33 cellular contexts compared by ENCODE assay signal in genomic region chr11:118749429-118749828, GRCh38. TPM values are rescaled to one million over a fixed set of nuclear protein-coding genes. Genes with fewer than 3 reads are reported as not detected.
A peak's percentile ranks its signal among the peaks of the same experiment; 100 is the strongest.
DNase-seq lines count a peak whose midpoint lies in the region; ATAC-seq, FAIRE-seq and TF ChIP-seq lines count a peak whose summit lies in the region.
"Had no signal": no experiment of that assay in that cellular context is flagged by ENCODE, and none has a peak within 500 bp of the region (broad histone marks: within the 10 kb centered on the region; RNA-seq: fewer than 3 reads in every experiment).

No MANE protein-coding gene starts in this region.

- TF ChIP-seq POLR2A in K562 (conservative IDR thresholded peaks at IDR 0.05) (no peak; the same call in 1 of the 2 replicates), thyroid gland (IDR thresholded peaks at IDR 0.05) (no peak)

- H3K79me2 ChIP-seq in K562 (ENCODE audit: control insufficient read depth, insufficient read depth, low read length), result no peaks in the 10 kb centered on the region

- in situ Hi-C loops in K562 (cut with MboI), result no loop called here

- no peaks in the 10 kb centered on the region for H3K9me3 Mint-ChIP-seq in activated CD8-positive, alpha-beta T cell treated with anti-CD3 and anti-CD28 coated beads for 36 hours
- no peaks in the 10 kb centered on the region for H3K9me3 Mint-ChIP-seq in activated CD8-positive, alpha-beta T cell treated with anti-CD3 and anti-CD28 coated beads, Interleukin-2, amount 10 ng/mL, durations not matched to agents 7 days and 5 days (ENCODE audit: insufficient read depth)
- H3K9me3 Mint-ChIP-seq in immature natural killer cell, result no peaks in the 10 kb centered on the region
- H3K9me3 Mint-ChIP-seq: activated T-helper 2 cell treated with anti-CD3 and anti-CD28 coated beads, Interferon-gamma antibody, Interleukin-2, Interleukin-4, amounts not matched to agents 10 μg/mL and 5 μg/mL and 100 μg/mL, durations not matched to agents 14 hours and 24 hours and 36 hours; neural crest cell; T-cell had no signal

- no peak for DNase-seq in activated CD8-positive, alpha-beta T cell treated with anti-CD3 and anti-CD28 coated beads for 36 hours
- no peak for DNase-seq in activated CD8-positive, alpha-beta T cell treated with anti-CD3 and anti-CD28 coated beads, Interleukin-2, amount 10 ng/mL, durations not matched to agents 7 days and 5 days
- DNase-seq in K562 (ENCODE audit: extremely low read depth in 1 of 4, low spot score in 3 of 4), result no peak
- DNase-seq in immature natural killer cell, result no peak
- peak; percentile 75 to 77 for DNase-seq in thyroid gland
- no peak for DNase-seq in activated gamma-delta T cell (lab: John Stamatoyannopoulos, UW)
- DNase-seq: activated CD4-positive, alpha-beta T cell treated with anti-CD3 and anti-CD28 coated beads for 36 hours; AML-193; amniotic stem cell; central memory CD4-positive, alpha-beta T cell; dorsolateral prefrontal cortex; erythroblast; foreskin keratinocyte; hypothalamus; MV-4-11; NCI-H1694 treated with DMSO at 0.1 percent for 48 hours; NCI-H82; OCI-M1; psoas muscle; SIG-M5; stimulated activated CD4-positive, alpha-beta T cell treated with anti-CD3 and anti-CD28 coated beads, Interleukin-2, amount 100 ng/mL, for 48 hours; stimulated activated naive CD8-positive, alpha-beta T cell treated with anti-CD3 and anti-CD28 coated beads, Interleukin-15, Interleukin-2, amounts not matched to agents 100 U/mL and 50 U/mL, for 24 hours; T-cell had no signal

- CTCF ChIA-PET in activated CD8-positive, alpha-beta T cell treated with anti-CD3 and anti-CD28 coated beads for 36 hours (lab: Charles Lee), result interaction anchor here (1.1 kb wide), 1 partner anchor 10 kb away, joined by 3 read pairs; no protein-coding TSS in a partner anchor
- CTCF ChIA-PET in activated CD8-positive, alpha-beta T cell treated with anti-CD3 and anti-CD28 coated beads, Interleukin-2, amount 10 ng/mL, durations not matched to agents 7 days and 5 days (lab: Charles Lee), result interaction anchor here (1.2 to 2.7 kb wide), 3 partner anchors 21 to 146 kb away, joined by 3 to 15 read pairs (median 4); no protein-coding TSS in a partner anchor
- CTCF ChIA-PET in K562 (lab: Yijun Ruan, JAX; ENCODE audit: low intra/inter-chr PET ratio), result no interaction called here

- no peak for TF ChIP-seq CTCF in activated CD8-positive, alpha-beta T cell treated with anti-CD3 and anti-CD28 coated beads for 36 hours (IDR thresholded peaks at IDR 0.05)
- TF ChIP-seq CTCF in K562 (IDR thresholded peaks at IDR 0.05 in 2 of 3, conservative IDR thresholded peaks at IDR 0.05 in 1 of 3; ENCODE audit: insufficient read depth in 2 of 3, low read depth in 1 of 3, low read length in 3 of 3) (no peak), thyroid gland (IDR thresholded peaks at IDR 0.05) (no peak)

- no peaks in the 10 kb centered on the region for H3K27me3 Mint-ChIP-seq in activated CD8-positive, alpha-beta T cell treated with anti-CD3 and anti-CD28 coated beads for 36 hours
- no peaks in the 10 kb centered on the region for H3K27me3 Mint-ChIP-seq in activated CD8-positive, alpha-beta T cell treated with anti-CD3 and anti-CD28 coated beads, Interleukin-2, amount 10 ng/mL, durations not matched to agents 7 days and 5 days (ENCODE audit: low read depth)
- peaks cover 0 to 14% (median 5%) of the 10 kb centered on the region in 3 donors for H3K27me3 Mint-ChIP-seq in immature natural killer cell (ENCODE audit: low read depth in 3 of 3)
- H3K27me3 Mint-ChIP-seq: activated CD4-positive, alpha-beta T cell treated with anti-CD3 and anti-CD28 coated beads for 36 hours; T-cell had no signal

- BruUV-seq in K562 (replicated peaks; lab: Mats Ljungman, UMichigan), result no TSS peak

- 0 out of 5 replicates have a peak, but pooled peaks cover 0 to 3% of the 10 kb centered on the region in 2 experiments for H3K4me1 ChIP-seq in K562 (replicated peaks in 1 of 2; ENCODE audit: control insufficient read depth in 2 of 2, insufficient read depth in 2 of 2, low read length in 2 of 2)
- H3K4me1 ChIP-seq in thyroid gland, result peaks cover 10 to 18% of the 10 kb centered on the region in 2 donors
- H3K4me1 ChIP-seq: foreskin keratinocyte, psoas muscle had no signal

- no peaks in the 10 kb centered on the region for H3K9me1 ChIP-seq in K562 (ENCODE audit: control insufficient read depth, insufficient read depth, low read length)

- no peak overlapping the region for H3K4me3 Mint-ChIP-seq in activated CD8-positive, alpha-beta T cell treated with anti-CD3 and anti-CD28 coated beads for 36 hours
- H3K4me3 Mint-ChIP-seq in activated CD8-positive, alpha-beta T cell treated with anti-CD3 and anti-CD28 coated beads, Interleukin-2, amount 10 ng/mL, durations not matched to agents 7 days and 5 days, result no peak overlapping the region
- no peak overlapping the region for H3K4me3 Mint-ChIP-seq in immature natural killer cell
- H3K4me3 Mint-ChIP-seq: activated CD4-positive, alpha-beta T cell treated with anti-CD3 and anti-CD28 coated beads for 36 hours; neural crest cell; T-cell had no signal

- no peak overlapping the region for H3K27ac ChIP-seq in K562 (ENCODE audit: extremely low read depth, low read depth, low read length)
- H3K27ac ChIP-seq in thyroid gland, result peak overlapping the region; percentile 67 to 76 (median 68)
- H3K27ac ChIP-seq: 22Rv1, foreskin keratinocyte, KMS-11, psoas muscle had no signal

- H3K4me2 ChIP-seq in K562 (ENCODE audit: insufficient read depth, low read length), result no peak overlapping the region
- H3K4me2 ChIP-seq: KMS-11, smooth muscle cell had no signal

- no peaks in the 10 kb centered on the region for H3K9me3 ChIP-seq in K562 (replicated peaks; ENCODE audit: control insufficient read depth, insufficient read depth, low read depth, low read length)
- no peaks in the 10 kb centered on the region for H3K9me3 ChIP-seq in thyroid gland
- H3K9me3 ChIP-seq: psoas muscle, tibial nerve had no signal

- H3K36me3 ChIP-seq in K562 (ENCODE audit: control insufficient read depth, insufficient read depth, low read length) (peaks cover 53% of the 10 kb centered on the region; the same call in 2 of the 3 replicates), thyroid gland (peaks cover 35 to 41% of the 10 kb centered on the region in 2 donors)

- WGBS in K562 (ENCODE audit: insufficient coverage, low coverage, missing lambda C conversion rate), result 57% methylated on average over 6 of the region's 6 CpGs
- WGBS in thyroid gland, 2 donors, result 27 to 52% methylated on average over 6 of the region's 6 CpGs

- H3K4me3 ChIP-seq in K562, result no peak overlapping the region
- no peak overlapping the region for H3K4me3 ChIP-seq in thyroid gland (replicated peaks in 1 of 3)
- H3K4me3 ChIP-seq: dorsolateral prefrontal cortex, psoas muscle, smooth muscle cell, tibial nerve had no signal

- no peaks in the 10 kb centered on the region for H3K27me3 ChIP-seq in K562 (ENCODE audit: control insufficient read depth in 2 of 2, insufficient read depth in 2 of 2, low read length in 2 of 2)
- H3K27me3 ChIP-seq in thyroid gland, result no peaks in the 10 kb centered on the region
- H3K27me3 ChIP-seq: dorsolateral prefrontal cortex, foreskin keratinocyte, tibial nerve had no signal

- no peak for TF ChIP-seq RAD21 in K562 (CRISPR knock-in tag; conservative IDR thresholded peaks at IDR 0.05 in 1 of 2, IDR thresholded peaks at IDR 0.05 in 1 of 2)

- peak overlapping the region; percentile 32 for H3K27ac Mint-ChIP-seq in activated CD8-positive, alpha-beta T cell treated with anti-CD3 and anti-CD28 coated beads for 36 hours
- H3K27ac Mint-ChIP-seq in activated CD8-positive, alpha-beta T cell treated with anti-CD3 and anti-CD28 coated beads, Interleukin-2, amount 10 ng/mL, durations not matched to agents 7 days and 5 days, result no peak overlapping the region
- peak overlapping the region; percentile 40 to 63 (median 48) for H3K27ac Mint-ChIP-seq in immature natural killer cell
- H3K27ac Mint-ChIP-seq: activated T-helper 2 cell treated with anti-CD3 and anti-CD28 coated beads, Interferon-gamma antibody, Interleukin-2, Interleukin-4, amounts not matched to agents 10 μg/mL and 5 μg/mL and 100 μg/mL, durations not matched to agents 14 hours and 24 hours and 36 hours had no signal

- H3K4me1 Mint-ChIP-seq in activated CD8-positive, alpha-beta T cell treated with anti-CD3 and anti-CD28 coated beads for 36 hours (ENCODE audit: low read depth), result peaks cover 5% of the 10 kb centered on the region
- no peaks in the 10 kb centered on the region for H3K4me1 Mint-ChIP-seq in activated CD8-positive, alpha-beta T cell treated with anti-CD3 and anti-CD28 coated beads, Interleukin-2, amount 10 ng/mL, durations not matched to agents 7 days and 5 days (ENCODE audit: low read depth)
- peaks cover 8 to 16% of the 10 kb centered on the region in 2 donors for H3K4me1 Mint-ChIP-seq in immature natural killer cell

- POLR2A ChIA-PET in activated CD8-positive, alpha-beta T cell treated with anti-CD3 and anti-CD28 coated beads for 36 hours (lab: Charles Lee), result interaction anchor here (0.7 to 1.0 kb wide), 2 partner anchors 16 kb away, joined by 3 read pairs; no protein-coding TSS in a partner anchor
- POLR2A ChIA-PET in activated CD8-positive, alpha-beta T cell treated with anti-CD3 and anti-CD28 coated beads, Interleukin-2, amount 10 ng/mL, durations not matched to agents 7 days and 5 days (lab: Charles Lee), result no interaction called here
- POLR2A ChIA-PET in K562 (lab: Yijun Ruan, JAX), result interaction anchor here (0.8 kb wide), 1 partner anchor 58 kb away, joined by 6 read pairs; no protein-coding TSS in a partner anchor

- H2AFZ ChIP-seq in K562 (ENCODE audit: low read depth, low read length), result no peak overlapping the region

- no peak overlapping the region for H3K9ac ChIP-seq in K562 (ENCODE audit: insufficient read depth in 1 of 2, low read depth in 2 of 2, low read length in 2 of 2)
- H3K9ac ChIP-seq: KMS-11 had no signal

- no peak for ATAC-seq in activated CD8-positive, alpha-beta T cell treated with anti-CD3 and anti-CD28 coated beads for 36 hours
- no peak for ATAC-seq in activated CD8-positive, alpha-beta T cell treated with anti-CD3 and anti-CD28 coated beads, Interleukin-2, amount 10 ng/mL, durations not matched to agents 7 days and 5 days
- ATAC-seq in K562 (no peak), HG03097 (IDR thresholded peaks at IDR 0.05; ENCODE audit: low FRiP score, unreplicated experiment) (no peak), HG03196 (IDR thresholded peaks at IDR 0.05; ENCODE audit: unreplicated experiment) (no peak)
- ATAC-seq: activated CD4-positive, alpha-beta T cell treated with anti-CD3 and anti-CD28 coated beads for 36 hours; foreskin keratinocyte; psoas muscle; stimulated activated naive CD8-positive, alpha-beta T cell treated with anti-CD3 and anti-CD28 coated beads, Interleukin-15, Interleukin-2, amounts not matched to agents 100 U/mL and 50 U/mL, for 24 hours; T-cell had no signal

- FAIRE-seq in K562 (lab: Jason Lieb, UNC), result no peak
- FAIRE-seq: GM18507, keratinocyte had no signal

- no peak for TF ChIP-seq EP300 in K562 (IDR thresholded peaks at IDR 0.05; ENCODE audit: low read length)

- 0 out of 2 replicates have a peak, but pooled peaks cover 6% of the 10 kb centered on the region for H4K20me1 ChIP-seq in K562 (replicated peaks; ENCODE audit: control insufficient read depth, insufficient read depth, low read length)

- intact Hi-C loops in activated CD8-positive, alpha-beta T cell treated with anti-CD3 and anti-CD28 coated beads for 36 hours (cut with micrococcal nuclease), result no loop called here
- intact Hi-C loops in K562 (cut with micrococcal nuclease) (loop anchor here (5.0 kb wide), 1 partner anchor 57 kb away; no protein-coding TSS in a partner anchor), thyroid gland (cut with DNase I) (no loop called here)

- peaks cover 39% of the 10 kb centered on the region for H3K36me3 Mint-ChIP-seq in activated CD8-positive, alpha-beta T cell treated with anti-CD3 and anti-CD28 coated beads for 36 hours (ENCODE audit: low read depth)
- peaks cover 46% of the 10 kb centered on the region for H3K36me3 Mint-ChIP-seq in activated CD8-positive, alpha-beta T cell treated with anti-CD3 and anti-CD28 coated beads, Interleukin-2, amount 10 ng/mL, durations not matched to agents 7 days and 5 days (ENCODE audit: low read depth)
- H3K36me3 Mint-ChIP-seq in immature natural killer cell, result peaks cover 16 to 37% (median 18%) of the 10 kb centered on the region in 3 donors

RNA-seq across cellular contexts. Expression of gene DDX6, which starts 41.5 kb away (rescaled TPM):
- 100 to 1,000 TPM; 155 to 158 TPM for total RNA-seq in activated CD8-positive, alpha-beta T cell treated with anti-CD3 and anti-CD28 coated beads for 36 hours
- total RNA-seq in activated CD8-positive, alpha-beta T cell treated with anti-CD3 and anti-CD28 coated beads, Interleukin-2, amount 10 ng/mL, durations not matched to agents 7 days and 5 days, result 100 to 1,000 TPM; 143 to 152 TPM
- total RNA-seq in K562 (2011; cell fraction: chromatin; rRNA removed; ENCODE audit: low replicate concordance), result 109 and 203 TPM in 2 replicates
- total RNA-seq in K562 (2011; cell fraction: nucleolus; rRNA removed), result 59.6 and 63.2 TPM in 2 replicates
- total RNA-seq in K562 (2011; cell fraction: nucleoplasm; rRNA removed), result 92.8 and 138 TPM in 2 replicates
- total RNA-seq in K562 (2014; rRNA removed) (37.5 and 37.7 TPM in 2 replicates), K562 (2014; rRNA removed; fragmentation: Illumina TruSeq; extraction: Trizol) (76.6 and 85.4 TPM in 2 replicates), K562 (2015; rRNA removed; fragmentation: Illumina TruSeq; extraction: Trizol) (56.8 and 62.6 TPM in 2 replicates), K562 (2021) (87.9 and 102 TPM in 2 replicates), thyroid gland (100 to 1,000 TPM; 110 to 178 (median 142) TPM)
- polyA plus RNA-seq in K562 (2011; rRNA removed) (55.3 and 65.6 TPM in 2 replicates), K562 (2014; fragmentation: Illumina TruSeq; extraction: Trizol) (54.3 and 58.2 TPM in 2 replicates), K562 (2014; fragmentation: Nextera tagmentation; extraction: Ambion mirVana) (10 to 100 TPM in 1 of 2 experiments, 1 to 10 TPM in 1; 10.0 to 15.5 TPM), K562 (2014; rRNA removed) (24.6 and 27.4 TPM in 2 replicates), immature natural killer cell (100 to 1,000 TPM in 1 of 3 donors, 10 to 100 TPM in 2; 61.4 to 124 (median 90.2) TPM)
- polyA plus RNA-seq in K562 (2011; cell fraction: cytosol; rRNA removed), result 12.6 and 25.4 TPM in 2 replicates
- polyA plus RNA-seq in K562 (2011; cell fraction: nucleus; rRNA removed), result 16.3 and 23.1 TPM in 2 replicates
- 25.0 and 35.6 TPM in 2 replicates for polyA plus RNA-seq in K562 (2012)
- 261 and 264 TPM in 2 replicates for polyA minus RNA-seq in K562 (2011; rRNA and poly(A)+ RNA removed)
- polyA minus RNA-seq in K562 (2011; cell fraction: cytosol; rRNA and poly(A)+ RNA removed), result 49.8 and 75.0 TPM in 2 replicates
- 30.6 and 61.4 TPM in 2 replicates for polyA minus RNA-seq in K562 (2011; cell fraction: nucleus; rRNA and poly(A)+ RNA removed)

Comparison
In these comparisons a context has a peak if more than half of its experiments do, and no peak if none do; other contexts are left out.
1. DNase-seq: peak in thyroid gland (2 of 2); none in activated CD8-positive, alpha-beta T cell treated with anti-CD3 and anti-CD28 coated beads for 36 hours (single experiment), activated CD8-positive, alpha-beta T cell treated with anti-CD3 and anti-CD28 coated beads, Interleukin-2, amount 10 ng/mL, durations not matched to agents 7 days and 5 days (single experiment), K562 (0 of 4), immature natural killer cell (0 of 3) and activated gamma-delta T cell (single experiment).